8 cellular contexts compared by ENCODE assay signal in the genomic region with DNA sequence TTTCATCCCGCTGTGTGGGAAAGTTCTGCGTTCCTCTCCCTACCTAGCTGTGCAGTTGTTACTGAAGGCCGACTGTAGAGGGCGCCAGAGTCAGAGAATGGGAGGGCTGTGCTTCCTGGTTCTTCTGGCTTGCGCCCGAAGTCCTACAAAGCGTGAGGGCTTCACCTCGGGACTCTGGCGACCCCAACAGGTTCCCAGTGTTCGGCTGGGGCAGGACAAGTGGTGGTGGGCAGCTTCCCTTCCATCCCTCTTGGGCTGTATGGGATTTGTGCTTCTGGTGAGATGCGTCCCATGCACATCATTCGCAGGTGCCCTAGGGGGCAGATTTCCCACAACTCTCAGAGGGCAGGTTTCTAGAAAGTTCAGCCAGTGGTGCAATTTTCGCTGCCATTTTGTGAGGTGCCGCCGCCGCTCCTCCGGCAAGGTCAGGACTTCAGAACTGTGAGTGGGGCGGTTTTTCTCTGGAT. TPM values are rescaled to one million over a fixed set of nuclear protein-coding genes. Genes with fewer than 3 reads are reported as not detected.
DNase-seq lines count a peak whose midpoint lies in the region; ATAC-seq, FAIRE-seq and TF ChIP-seq lines count a peak whose summit lies in the region.

No MANE protein-coding gene starts in this region.

- ATAC-seq in GM21576 (IDR thresholded peaks at IDR 0.05; ENCODE audit: unreplicated experiment) (peak; percentile 81), HG02840 (IDR thresholded peaks at IDR 0.05; ENCODE audit: low FRiP score, unreplicated experiment) (no peak)

- H3K36me3 ChIP-seq in bronchial epithelial cell (ENCODE audit: control insufficient read depth, insufficient read depth, low read length) = no peaks in the 10 kb centered on the region

- no peaks in the 10 kb centered on the region for H3K27me3 ChIP-seq in bronchial epithelial cell (ENCODE audit: control insufficient read depth, insufficient read depth, low read length)

- peak; percentile 30 for TF ChIP-seq CTCF in bronchial epithelial cell (IDR thresholded peaks at IDR 0.05; ENCODE audit: insufficient read depth, low read length, severe bottlenecking)

- H3K4me3 ChIP-seq in bronchial epithelial cell (ENCODE audit: low read depth, low read length) = no peak overlapping the region

- no peak for FAIRE-seq in bronchial epithelial cell (lab: Jason Lieb, UNC)

- DNase-seq in COLO829 (ENCODE audit: low spot score) (peak; percentile 42), RPMI7951 (ENCODE audit: low read depth) (peak; percentile 19), bronchial epithelial cell (ENCODE audit: low read depth) (no peak), mucosa of gallbladder (ENCODE audit: low spot score) (no peak), hypothalamus (lab: John Stamatoyannopoulos, UW) (no peak)
- peak; percentile 51 for DNase-seq in stimulated activated CD4-positive, alpha-beta T cell treated with anti-CD3 and anti-CD28 coated beads, Interleukin-12 subunit alpha, Interleukin-12 subunit beta, amount 100 ng/mL, for 4 hours

RNA-seq across cellular contexts. Expression of gene CT45A3, which starts 27.3 kb away (rescaled TPM):
- total RNA-seq in RPMI7951 (2014; rRNA removed; shearing (Covaris generic)) = 0.36 TPM in 1 of 2 replicates, not detected in the other
- total RNA-seq in bronchial epithelial cell = not detected in 2 replicates
- not detected for total RNA-seq in mucosa of gallbladder

RNA-seq across cellular contexts. Expression of gene CT45A1, which starts 27.3 kb away (rescaled TPM):
- total RNA-seq in RPMI7951 (2014; rRNA removed; shearing (Covaris generic)) = 0.10 TPM in 1 of 2 replicates, not detected in the other
- total RNA-seq in bronchial epithelial cell = not detected in 2 replicates
- not detected for total RNA-seq in mucosa of gallbladder

RNA-seq across cellular contexts. Expression of gene CT45A5, which starts 44.6 kb away (rescaled TPM):
- total RNA-seq in RPMI7951 (2014; rRNA removed; shearing (Covaris generic)) = 0.29 TPM in 1 of 2 replicates, not detected in the other
- total RNA-seq in bronchial epithelial cell (not detected in 2 replicates), mucosa of gallbladder (not detected)

Comparison
In these comparisons a context has a peak if more than half of its experiments do, and no peak if none do; other contexts are left out.
1. DNase-seq: peak in COLO829 (single experiment), RPMI7951 (single experiment) and stimulated activated CD4-positive, alpha-beta T cell treated with anti-CD3 and anti-CD28 coated beads, Interleukin-12 subunit alpha, Interleukin-12 subunit beta, amount 100 ng/mL, for 4 hours (single experiment); none in bronchial epithelial cell (single experiment), mucosa of gallbladder (single experiment) and hypothalamus (0 of 51).